ENCODE assay signal across 1 cellular context in genomic region chr1:227901239-227901905, GRCh38.
TF ChIP-seq lines count a peak whose summit lies in the region.

No MANE protein-coding gene starts in this region.

TF ChIP-seq in SK-N-SH treated with all-trans-retinoic acid at 6 μM for 48 hours, 23 proteins besides CTCF, POLR2A, EP300 and RAD21 (continued from another document):
- TF ChIP-seq CREB5 (CRISPR knock-in tag; IDR thresholded peaks at IDR 0.05; ENCODE audit: low read depth) (no peak), TOX (CRISPR knock-in tag; IDR thresholded peaks at IDR 0.05; ENCODE audit: borderline replicate concordance) (no peak), ZFP3 (CRISPR knock-in tag; IDR thresholded peaks at IDR 0.05) (no peak), ARNTL (CRISPR knock-in tag; IDR thresholded peaks at IDR 0.05; ENCODE audit: borderline replicate concordance, low read depth) (no peak), OSR1 (CRISPR knock-in tag; IDR thresholded peaks at IDR 0.05) (no peak), PATZ1 (CRISPR knock-in tag; IDR thresholded peaks at IDR 0.05; ENCODE audit: borderline replicate concordance) (no peak), BACH2 (CRISPR knock-in tag; IDR thresholded peaks at IDR 0.05; ENCODE audit: borderline replicate concordance) (no peak), TSHZ2 (CRISPR knock-in tag; IDR thresholded peaks at IDR 0.05) (no peak), ZNF565 (CRISPR knock-in tag; conservative IDR thresholded peaks at IDR 0.05; ENCODE audit: low read depth) (no peak), ZNF8 (CRISPR knock-in tag; IDR thresholded peaks at IDR 0.05) (no peak), TCF4 (CRISPR knock-in tag; IDR thresholded peaks at IDR 0.05; ENCODE audit: borderline replicate concordance) (no peak), CSRNP3 (CRISPR knock-in tag; IDR thresholded peaks at IDR 0.05) (no peak), SNAI2 (CRISPR knock-in tag; IDR thresholded peaks at IDR 0.05) (no peak), ZC3H10 (CRISPR knock-in tag; IDR thresholded peaks at IDR 0.05) (no peak)
